Comparison of ENCODE assay signal across 1 cellular context in the genomic region with DNA sequence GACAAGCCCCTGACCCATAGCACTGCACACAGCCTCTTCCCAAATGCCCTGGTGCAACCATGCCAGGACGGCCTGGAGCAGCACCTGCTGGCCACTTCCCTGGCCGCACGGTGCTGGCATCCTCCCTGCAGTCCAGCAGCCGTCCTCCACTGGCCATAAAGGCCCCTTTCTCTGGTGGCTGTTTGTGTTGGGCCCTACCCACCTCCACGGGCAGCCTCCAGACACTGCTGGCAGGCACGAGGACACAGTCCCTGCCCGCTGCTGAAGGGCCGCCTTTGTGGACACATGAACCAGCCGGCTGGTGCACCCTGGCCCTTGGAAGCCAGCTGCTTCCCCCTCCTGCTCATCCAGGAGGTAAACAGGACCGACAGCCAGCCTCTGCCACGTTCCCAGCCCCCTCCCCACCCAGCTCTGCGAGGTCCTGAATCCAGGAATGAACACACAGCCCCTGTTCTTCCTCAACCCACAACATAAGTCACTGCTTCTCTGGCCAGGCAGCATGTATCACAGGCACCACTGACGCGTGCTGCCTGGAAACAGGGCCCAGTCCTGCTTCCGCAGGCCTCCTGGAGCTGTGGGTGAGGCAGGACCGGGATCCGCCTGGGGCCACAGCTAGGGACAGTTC.
TF ChIP-seq lines count a peak whose summit lies in the region.

No MANE protein-coding gene starts in this region.

TF ChIP-seq in HepG2, 621 proteins besides CTCF, POLR2A, EP300 and RAD21 (continued from another document):
- TF ChIP-seq, protein P1, sequence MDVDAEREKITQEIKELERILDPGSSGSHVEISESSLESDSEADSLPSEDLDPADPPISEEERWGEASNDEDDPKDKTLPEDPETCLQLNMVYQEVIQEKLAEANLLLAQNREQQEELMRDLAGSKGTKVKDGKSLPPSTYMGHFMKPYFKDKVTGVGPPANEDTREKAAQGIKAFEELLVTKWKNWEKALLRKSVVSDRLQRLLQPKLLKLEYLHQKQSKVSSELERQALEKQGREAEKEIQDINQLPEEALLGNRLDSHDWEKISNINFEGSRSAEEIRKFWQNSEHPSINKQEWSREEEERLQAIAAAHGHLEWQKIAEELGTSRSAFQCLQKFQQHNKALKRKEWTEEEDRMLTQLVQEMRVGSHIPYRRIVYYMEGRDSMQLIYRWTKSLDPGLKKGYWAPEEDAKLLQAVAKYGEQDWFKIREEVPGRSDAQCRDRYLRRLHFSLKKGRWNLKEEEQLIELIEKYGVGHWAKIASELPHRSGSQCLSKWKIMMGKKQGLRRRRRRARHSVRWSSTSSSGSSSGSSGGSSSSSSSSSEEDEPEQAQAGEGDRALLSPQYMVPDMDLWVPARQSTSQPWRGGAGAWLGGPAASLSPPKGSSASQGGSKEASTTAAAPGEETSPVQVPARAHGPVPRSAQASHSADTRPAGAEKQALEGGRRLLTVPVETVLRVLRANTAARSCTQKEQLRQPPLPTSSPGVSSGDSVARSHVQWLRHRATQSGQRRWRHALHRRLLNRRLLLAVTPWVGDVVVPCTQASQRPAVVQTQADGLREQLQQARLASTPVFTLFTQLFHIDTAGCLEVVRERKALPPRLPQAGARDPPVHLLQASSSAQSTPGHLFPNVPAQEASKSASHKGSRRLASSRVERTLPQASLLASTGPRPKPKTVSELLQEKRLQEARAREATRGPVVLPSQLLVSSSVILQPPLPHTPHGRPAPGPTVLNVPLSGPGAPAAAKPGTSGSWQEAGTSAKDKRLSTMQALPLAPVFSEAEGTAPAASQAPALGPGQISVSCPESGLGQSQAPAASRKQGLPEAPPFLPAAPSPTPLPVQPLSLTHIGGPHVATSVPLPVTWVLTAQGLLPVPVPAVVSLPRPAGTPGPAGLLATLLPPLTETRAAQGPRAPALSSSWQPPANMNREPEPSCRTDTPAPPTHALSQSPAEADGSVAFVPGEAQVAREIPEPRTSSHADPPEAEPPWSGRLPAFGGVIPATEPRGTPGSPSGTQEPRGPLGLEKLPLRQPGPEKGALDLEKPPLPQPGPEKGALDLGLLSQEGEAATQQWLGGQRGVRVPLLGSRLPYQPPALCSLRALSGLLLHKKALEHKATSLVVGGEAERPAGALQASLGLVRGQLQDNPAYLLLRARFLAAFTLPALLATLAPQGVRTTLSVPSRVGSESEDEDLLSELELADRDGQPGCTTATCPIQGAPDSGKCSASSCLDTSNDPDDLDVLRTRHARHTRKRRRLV (CRISPR knock-in tag; IDR thresholded peaks at IDR 0.05), result no peak
- TF ChIP-seq MYNN (CRISPR knock-in tag; IDR thresholded peaks at IDR 0.05; ENCODE audit: low read depth) (no peak), NR2F1 (CRISPR knock-in tag; IDR thresholded peaks at IDR 0.05) (no peak), GTF2F1 (IDR thresholded peaks at IDR 0.05; ENCODE audit: low read length) (no peak), ARID2 (CRISPR knock-in tag; IDR thresholded peaks at IDR 0.05; ENCODE audit: borderline replicate concordance) (no peak), TGIF2 (CRISPR knock-in tag; IDR thresholded peaks at IDR 0.05) (peak; percentile 46; the same call in 1 of the 2 replicates)
- TF ChIP-seq, protein P2, sequence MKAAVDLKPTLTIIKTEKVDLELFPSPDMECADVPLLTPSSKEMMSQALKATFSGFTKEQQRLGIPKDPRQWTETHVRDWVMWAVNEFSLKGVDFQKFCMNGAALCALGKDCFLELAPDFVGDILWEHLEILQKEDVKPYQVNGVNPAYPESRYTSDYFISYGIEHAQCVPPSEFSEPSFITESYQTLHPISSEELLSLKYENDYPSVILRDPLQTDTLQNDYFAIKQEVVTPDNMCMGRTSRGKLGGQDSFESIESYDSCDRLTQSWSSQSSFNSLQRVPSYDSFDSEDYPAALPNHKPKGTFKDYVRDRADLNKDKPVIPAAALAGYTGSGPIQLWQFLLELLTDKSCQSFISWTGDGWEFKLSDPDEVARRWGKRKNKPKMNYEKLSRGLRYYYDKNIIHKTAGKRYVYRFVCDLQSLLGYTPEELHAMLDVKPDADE (CRISPR knock-in tag; IDR thresholded peaks at IDR 0.05), result no peak
- TF ChIP-seq, protein P3, sequence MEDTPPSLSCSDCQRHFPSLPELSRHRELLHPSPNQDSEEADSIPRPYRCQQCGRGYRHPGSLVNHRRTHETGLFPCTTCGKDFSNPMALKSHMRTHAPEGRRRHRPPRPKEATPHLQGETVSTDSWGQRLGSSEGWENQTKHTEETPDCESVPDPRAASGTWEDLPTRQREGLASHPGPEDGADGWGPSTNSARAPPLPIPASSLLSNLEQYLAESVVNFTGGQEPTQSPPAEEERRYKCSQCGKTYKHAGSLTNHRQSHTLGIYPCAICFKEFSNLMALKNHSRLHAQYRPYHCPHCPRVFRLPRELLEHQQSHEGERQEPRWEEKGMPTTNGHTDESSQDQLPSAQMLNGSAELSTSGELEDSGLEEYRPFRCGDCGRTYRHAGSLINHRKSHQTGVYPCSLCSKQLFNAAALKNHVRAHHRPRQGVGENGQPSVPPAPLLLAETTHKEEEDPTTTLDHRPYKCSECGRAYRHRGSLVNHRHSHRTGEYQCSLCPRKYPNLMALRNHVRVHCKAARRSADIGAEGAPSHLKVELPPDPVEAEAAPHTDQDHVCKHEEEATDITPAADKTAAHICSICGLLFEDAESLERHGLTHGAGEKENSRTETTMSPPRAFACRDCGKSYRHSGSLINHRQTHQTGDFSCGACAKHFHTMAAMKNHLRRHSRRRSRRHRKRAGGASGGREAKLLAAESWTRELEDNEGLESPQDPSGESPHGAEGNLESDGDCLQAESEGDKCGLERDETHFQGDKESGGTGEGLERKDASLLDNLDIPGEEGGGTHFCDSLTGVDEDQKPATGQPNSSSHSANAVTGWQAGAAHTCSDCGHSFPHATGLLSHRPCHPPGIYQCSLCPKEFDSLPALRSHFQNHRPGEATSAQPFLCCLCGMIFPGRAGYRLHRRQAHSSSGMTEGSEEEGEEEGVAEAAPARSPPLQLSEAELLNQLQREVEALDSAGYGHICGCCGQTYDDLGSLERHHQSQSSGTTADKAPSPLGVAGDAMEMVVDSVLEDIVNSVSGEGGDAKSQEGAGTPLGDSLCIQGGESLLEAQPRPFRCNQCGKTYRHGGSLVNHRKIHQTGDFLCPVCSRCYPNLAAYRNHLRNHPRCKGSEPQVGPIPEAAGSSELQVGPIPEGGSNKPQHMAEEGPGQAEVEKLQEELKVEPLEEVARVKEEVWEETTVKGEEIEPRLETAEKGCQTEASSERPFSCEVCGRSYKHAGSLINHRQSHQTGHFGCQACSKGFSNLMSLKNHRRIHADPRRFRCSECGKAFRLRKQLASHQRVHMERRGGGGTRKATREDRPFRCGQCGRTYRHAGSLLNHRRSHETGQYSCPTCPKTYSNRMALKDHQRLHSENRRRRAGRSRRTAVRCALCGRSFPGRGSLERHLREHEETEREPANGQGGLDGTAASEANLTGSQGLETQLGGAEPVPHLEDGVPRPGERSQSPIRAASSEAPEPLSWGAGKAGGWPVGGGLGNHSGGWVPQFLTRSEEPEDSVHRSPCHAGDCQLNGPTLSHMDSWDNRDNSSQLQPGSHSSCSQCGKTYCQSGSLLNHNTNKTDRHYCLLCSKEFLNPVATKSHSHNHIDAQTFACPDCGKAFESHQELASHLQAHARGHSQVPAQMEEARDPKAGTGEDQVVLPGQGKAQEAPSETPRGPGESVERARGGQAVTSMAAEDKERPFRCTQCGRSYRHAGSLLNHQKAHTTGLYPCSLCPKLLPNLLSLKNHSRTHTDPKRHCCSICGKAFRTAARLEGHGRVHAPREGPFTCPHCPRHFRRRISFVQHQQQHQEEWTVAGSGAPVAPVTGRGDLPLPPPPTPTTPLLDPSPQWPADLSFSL (CRISPR knock-in tag; IDR thresholded peaks at IDR 0.05), result no peak
